ENCODE assay signal across 26 cellular contexts in the genomic region with DNA sequence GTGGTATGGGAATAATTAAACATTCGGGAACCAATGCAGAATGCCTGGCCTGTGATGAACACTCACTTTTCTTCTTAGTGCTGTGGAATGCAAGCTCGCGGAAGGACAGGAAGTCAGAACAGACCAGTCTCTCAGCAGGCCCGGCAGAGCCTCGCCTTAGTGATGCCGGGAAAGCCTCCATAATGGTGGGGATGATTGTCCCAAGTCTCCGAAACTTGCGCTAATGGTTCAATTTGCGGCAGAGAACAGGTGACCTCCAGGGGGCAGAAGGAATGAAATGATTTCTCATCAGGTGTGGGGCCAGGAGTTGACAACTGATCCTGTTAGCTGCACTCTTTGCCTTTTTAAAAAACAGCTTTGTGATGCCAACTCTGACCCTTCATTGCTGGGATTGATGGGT.
DNase-seq lines count a peak whose midpoint lies in the region; ATAC-seq and TF ChIP-seq lines count a peak whose summit lies in the region.
"Had no signal": no experiment of that assay in that cellular context is flagged by ENCODE, and none has a peak within 500 bp of the region (broad histone marks: within the 10 kb centered on the region; RNA-seq: fewer than 3 reads in every experiment).

No MANE protein-coding gene starts in this region.

- no peak overlapping the region for H3K27ac ChIP-seq in 22Rv1
- no peak overlapping the region for H3K27ac ChIP-seq in WERI-Rb-1
- no peak overlapping the region for H3K27ac ChIP-seq in gastroesophageal sphincter
- H3K27ac ChIP-seq: A549, BLaER1, pancreas, right atrium auricular region, transverse colon had no signal

- no peak for TF ChIP-seq EP300 in gastroesophageal sphincter (IDR thresholded peaks at IDR 0.05)

- no peaks in the 10 kb centered on the region for H3K36me3 ChIP-seq in WERI-Rb-1
- H3K36me3 ChIP-seq in gastroesophageal sphincter: no peaks in the 10 kb centered on the region
- H3K36me3 ChIP-seq: BLaER1, pancreas, right atrium auricular region, transverse colon had no signal

- peak; percentile 42 for DNase-seq in ELF-1 (ENCODE audit: low read depth, low spot score)
- no peak for DNase-seq in WERI-Rb-1
- peak; percentile 49 for DNase-seq in iPS DF 4.7 (ENCODE audit: extremely low read depth, low spot score)
- DNase-seq in activated CD4-positive, alpha-beta memory T cell treated with anti-CD3 and anti-CD28 coated beads, Interleukin-2, amount 10 ng/mL, durations not matched to agents 7 days and 5 days: no peak
- DNase-seq in H4 (ENCODE audit: low spot score): no peak
- DNase-seq: activated CD4-positive, alpha-beta T cell treated with anti-CD3 and anti-CD28 coated beads for 48 hours; activated gamma-delta T cell; activated T-cell treated with anti-CD3 and anti-CD28 coated beads, Interleukin-2, amount 50 U/mL, for 24 hours; DMS53; hypothalamus; KG1; MM.1S; NCI-H2029; NCI-H774; nephron progenitor cell; pancreas; SK-N-SH; stimulated activated CD4-positive, alpha-beta T cell treated with anti-CD3 and anti-CD28 coated beads, Interleukin-2, amount 100 ng/mL, for 24 hours; transverse colon had no signal

- TF ChIP-seq POLR2A in gastroesophageal sphincter (IDR thresholded peaks at IDR 0.05): no peak

- POLR2A ChIA-PET in activated CD4-positive, alpha-beta memory T cell treated with anti-CD3 and anti-CD28 coated beads, Interleukin-2, amount 10 ng/mL, durations not matched to agents 7 days and 5 days (lab: Charles Lee): no interaction called here

- no peaks in the 10 kb centered on the region for H3K27me3 ChIP-seq in WERI-Rb-1 (ENCODE audit: insufficient read depth, low read depth, severe bottlenecking)
- peaks cover 79% of the 10 kb centered on the region for H3K27me3 ChIP-seq in gastroesophageal sphincter
- H3K27me3 ChIP-seq: right atrium auricular region had no signal

- WGBS in gastroesophageal sphincter (ENCODE audit: low coverage in 1 of 2), 2 donors: 20 to 36% methylated on average over 6 to 9 of the region's 9 CpGs

- peaks cover 8% of the 10 kb centered on the region for H3K9me3 ChIP-seq in WERI-Rb-1 (ENCODE audit: severe bottlenecking)
- peaks cover 0 to 17% (median 0%) of the 10 kb centered on the region in 3 donors for H3K9me3 ChIP-seq in gastroesophageal sphincter
- H3K9me3 ChIP-seq: BLaER1, pancreas, right atrium auricular region, SK-N-SH, transverse colon had no signal

- no peak overlapping the region for H3K27ac Mint-ChIP-seq in activated CD4-positive, alpha-beta memory T cell treated with anti-CD3 and anti-CD28 coated beads, Interleukin-2, amount 10 ng/mL, durations not matched to agents 7 days and 5 days
- H3K27ac Mint-ChIP-seq: activated T-cell treated with anti-CD3 and anti-CD28 coated beads, Interleukin-2, amount 50 U/mL, for 24 hours; nephron progenitor cell had no signal

- CTCF ChIA-PET in activated CD4-positive, alpha-beta memory T cell treated with anti-CD3 and anti-CD28 coated beads, Interleukin-2, amount 10 ng/mL, durations not matched to agents 7 days and 5 days (lab: Charles Lee): interaction anchor here (1.7 kb wide), 1 partner anchor 178 kb away, joined by 5 read pairs; no protein-coding TSS in a partner anchor

- no peak for ATAC-seq in gastroesophageal sphincter
- ATAC-seq in GM18868 (IDR thresholded peaks at IDR 0.05; ENCODE audit: unreplicated experiment): no peak
- ATAC-seq: A549, pancreas had no signal

- TF ChIP-seq CTCF in 22Rv1 (IDR thresholded peaks at IDR 0.05) (0 out of 2 replicates have a peak, but pooled peaks have one; percentile 19), WERI-Rb-1 (IDR thresholded peaks at IDR 0.05; ENCODE audit: low read depth, low read length) (peak; percentile 45), gastroesophageal sphincter (IDR thresholded peaks at IDR 0.05) (no peak)

- H3K4me1 ChIP-seq in gastroesophageal sphincter: no peaks in the 10 kb centered on the region
- H3K4me1 ChIP-seq: A549, BLaER1, pancreas, right atrium auricular region, transverse colon had no signal

- peaks cover 4% of the 10 kb centered on the region for H3K27me3 Mint-ChIP-seq in activated CD4-positive, alpha-beta memory T cell treated with anti-CD3 and anti-CD28 coated beads, Interleukin-2, amount 10 ng/mL, durations not matched to agents 7 days and 5 days

- H3K36me3 Mint-ChIP-seq in activated CD4-positive, alpha-beta memory T cell treated with anti-CD3 and anti-CD28 coated beads, Interleukin-2, amount 10 ng/mL, durations not matched to agents 7 days and 5 days (ENCODE audit: low read depth): no peaks in the 10 kb centered on the region

- H3K4me1 Mint-ChIP-seq in activated CD4-positive, alpha-beta memory T cell treated with anti-CD3 and anti-CD28 coated beads, Interleukin-2, amount 10 ng/mL, durations not matched to agents 7 days and 5 days: no peaks in the 10 kb centered on the region
- H3K4me1 Mint-ChIP-seq: central memory CD8-positive, alpha-beta T cell had no signal

- H3K4me3 ChIP-seq in WERI-Rb-1 (ENCODE audit: low read depth, low read length) (no peak overlapping the region), gastroesophageal sphincter (no peak overlapping the region)
- H3K4me3 ChIP-seq: A549, BLaER1, pancreas, right atrium auricular region, transverse colon had no signal

- H3K9me3 Mint-ChIP-seq in activated CD4-positive, alpha-beta memory T cell treated with anti-CD3 and anti-CD28 coated beads, Interleukin-2, amount 10 ng/mL, durations not matched to agents 7 days and 5 days: no peaks in the 10 kb centered on the region
- H3K9me3 Mint-ChIP-seq: activated T-cell treated with anti-CD3 and anti-CD28 coated beads, Interleukin-2, amount 50 U/mL, for 24 hours; central memory CD8-positive, alpha-beta T cell had no signal

- H3K4me3 Mint-ChIP-seq in activated CD4-positive, alpha-beta memory T cell treated with anti-CD3 and anti-CD28 coated beads, Interleukin-2, amount 10 ng/mL, durations not matched to agents 7 days and 5 days: no peak overlapping the region
- H3K4me3 Mint-ChIP-seq: activated T-cell treated with anti-CD3 and anti-CD28 coated beads, Interleukin-2, amount 50 U/mL, for 24 hours; central memory CD8-positive, alpha-beta T cell; nephron progenitor cell had no signal

Comparison
In these comparisons a context has a peak if more than half of its experiments do, and no peak if none do; other contexts are left out.
1. CTCF ChIP-seq: peak in 22Rv1 (single experiment) and WERI-Rb-1 (single experiment); none in gastroesophageal sphincter (0 of 4).
2. DNase-seq: peak in ELF-1 (single experiment) and iPS DF 4.7 (single experiment); none in WERI-Rb-1 (single experiment), activated CD4-positive, alpha-beta memory T cell treated with anti-CD3 and anti-CD28 coated beads, Interleukin-2, amount 10 ng/mL, durations not matched to agents 7 days and 5 days (single experiment) and H4 (single experiment).